ENCODE assay signal across 16 cellular contexts in the genomic region with DNA sequence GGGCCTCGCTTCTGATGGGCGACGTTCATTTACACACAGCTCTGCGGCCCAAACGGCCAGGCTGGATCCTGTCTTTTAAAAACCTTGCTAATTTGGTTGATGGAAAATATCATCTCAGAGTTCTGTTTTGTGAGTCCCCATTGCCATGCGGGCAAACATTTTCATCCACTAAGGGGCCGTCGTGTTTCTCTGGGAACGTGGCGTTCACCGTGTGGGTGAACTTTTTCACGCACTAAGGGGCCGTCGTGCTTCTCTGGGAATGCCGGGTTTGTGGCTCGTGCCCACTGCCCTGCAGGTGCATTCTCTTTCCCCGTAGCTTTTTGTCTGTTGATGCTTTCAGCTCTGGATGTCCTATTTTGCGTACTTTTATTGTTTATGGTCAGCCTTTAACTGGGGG.
"Had no signal": no experiment of that assay in that cellular context is flagged by ENCODE, and none has a peak within 500 bp of the region (broad histone marks: within the 10 kb centered on the region; RNA-seq: fewer than 3 reads in every experiment).

No MANE protein-coding gene starts in this region.

- H3K36me3 ChIP-seq: esophagus squamous epithelium, neutrophil, right lobe of liver, stomach, uterus, WERI-Rb-1 had no signal

- H3K4me3 ChIP-seq: esophagus squamous epithelium, right lobe of liver, stomach, uterus had no signal

- H3K4me1 Mint-ChIP-seq: activated CD4-positive, alpha-beta memory T cell treated with anti-CD3 and anti-CD28 coated beads, Interleukin-2, amount 10 ng/mL, durations not matched to agents 7 days and 5 days; T-cell had no signal

- H3K27ac ChIP-seq: neutrophil, WERI-Rb-1 had no signal

- H3K4me3 Mint-ChIP-seq: activated CD4-positive, alpha-beta memory T cell treated with anti-CD3 and anti-CD28 coated beads, Interleukin-2, amount 10 ng/mL, durations not matched to agents 7 days and 5 days; activated T-cell treated with anti-CD3 and anti-CD28 coated beads, Interleukin-2, amount 50 U/mL, for 4 hours; T-cell had no signal

- H3K9me3 ChIP-seq: esophagus squamous epithelium, neutrophil, right lobe of liver, SK-N-SH, stomach, uterus had no signal

- H3K27ac Mint-ChIP-seq: activated CD4-positive, alpha-beta memory T cell treated with anti-CD3 and anti-CD28 coated beads, Interleukin-2, amount 10 ng/mL, durations not matched to agents 7 days and 5 days; T-cell had no signal

- H3K36me3 Mint-ChIP-seq: T-cell had no signal

- ATAC-seq: activated T-cell treated with anti-CD3 and anti-CD28 coated beads, Interleukin-2, amount 50 U/mL, for 4 hours; left colon; T-cell had no signal

- DNase-seq: activated CD4-positive, alpha-beta memory T cell treated with anti-CD3 and anti-CD28 coated beads, Interleukin-2, amount 10 ng/mL, durations not matched to agents 7 days and 5 days; activated CD4-positive, alpha-beta T cell treated with anti-CD3 and anti-CD28 coated beads for 4 hours; activated effector memory CD4-positive, alpha-beta T cell treated with Interleukin-2 at 50 U/mL for 16 hours; activated naive CD4-positive, alpha-beta T cell treated with anti-CD3 and anti-CD28 coated beads, Interleukin-2, amount 50 U/mL, for 16 hours; activated T-cell treated with anti-CD3 and anti-CD28 coated beads, Interleukin-2, amount 50 U/mL, for 4 hours; esophagus squamous epithelium; left colon; midbrain; SK-N-SH; stimulated activated CD4-positive, alpha-beta T cell treated with anti-CD3 and anti-CD28 coated beads, Interleukin-2, amount 100 ng/mL, for 24 hours; stomach; T-cell; uterus; WERI-Rb-1 had no signal

- H3K9me3 Mint-ChIP-seq: activated CD4-positive, alpha-beta memory T cell treated with anti-CD3 and anti-CD28 coated beads, Interleukin-2, amount 10 ng/mL, durations not matched to agents 7 days and 5 days; activated T-cell treated with anti-CD3 and anti-CD28 coated beads, Interleukin-2, amount 50 U/mL, for 4 hours; T-cell had no signal

- H3K27me3 ChIP-seq: right lobe of liver, uterus had no signal
